In genomic region chr1:51448844-51449454, GRCh38 we compare ENCODE assay signal across 7 cellular contexts.
DNase-seq lines count a peak whose midpoint lies in the region; ATAC-seq, FAIRE-seq and TF ChIP-seq lines count a peak whose summit lies in the region.
"Not testable (repeated sequence)": the region's sequence is repeated elsewhere in the genome, so short reads cannot be mapped to it uniquely, and the experiment has no call there.

No MANE protein-coding gene starts in this region.

- H3K9me1 ChIP-seq in IMR-90 (ENCODE audit: insufficient read depth, low read length) = not testable (repeated sequence)

- H3K4me2 ChIP-seq in A549; IMR-90 (ENCODE audit: low read depth, low read length); HepG2 (ENCODE audit: low read depth, low read length): not testable (repeated sequence)

- H3K9me3 Mint-ChIP-seq in activated T-helper 17 cell treated with anti-CD3 and anti-CD28 coated beads, Interleukin-2, amount 50 U/mL, for 72 hours; endothelial cell (ENCODE audit: unreplicated experiment); stimulated activated effector memory CD8-positive, alpha-beta T cell treated with anti-CD3 and anti-CD28 coated beads, Interleukin-12 subunit alpha, Interleukin-12 subunit beta, amount 100 ng/mL, for 72 hours: not testable (repeated sequence)

- not testable (repeated sequence) for H4K8ac ChIP-seq in IMR-90 (ENCODE audit: low read depth in 2 of 2, low read length in 2 of 2)

- H2AFZ ChIP-seq in IMR-90 (replicated peaks; ENCODE audit: low read length, poor library complexity); HepG2 (ENCODE audit: low read length): not testable (repeated sequence)

- DNase-seq in A549 (ENCODE audit: low read depth in 1 of 2, low spot score in 1 of 2); IMR-90; endothelial cell (ENCODE audit: low spot score); HepG2 (ENCODE audit: low spot score); stimulated activated effector memory CD8-positive, alpha-beta T cell treated with anti-CD3 and anti-CD28 coated beads, Interleukin-12 subunit alpha, Interleukin-12 subunit beta, amount 100 ng/mL, for 72 hours (ENCODE audit: low spot score in 2 of 2): not testable (repeated sequence)
- DNase-seq in OCI-M1 (lab: John Stamatoyannopoulos, UW) = peak; percentile 67

- not testable (repeated sequence) for H3K4me1 Mint-ChIP-seq in activated T-helper 17 cell treated with anti-CD3 and anti-CD28 coated beads, Interleukin-2, amount 50 U/mL, for 72 hours
- H3K4me1 Mint-ChIP-seq in endothelial cell (ENCODE audit: unreplicated experiment) = peaks cover 29% of the 10 kb centered on the region
- H3K4me1 Mint-ChIP-seq in stimulated activated effector memory CD8-positive, alpha-beta T cell treated with anti-CD3 and anti-CD28 coated beads, Interleukin-12 subunit alpha, Interleukin-12 subunit beta, amount 100 ng/mL, for 72 hours = peaks cover 22% of the 10 kb centered on the region

- dilution Hi-C loops in IMR-90 (cut with HindIII; ENCODE audit: low sequenced_read_pairs, unreplicated experiment) = not testable (repeated sequence)

- H2AK5ac ChIP-seq in IMR-90 (ENCODE audit: low read depth, low read length) = not testable (repeated sequence)

- not testable (repeated sequence) for BruUV-seq in IMR-90 (replicated peaks; lab: Mats Ljungman, UMichigan); HepG2 (replicated peaks; lab: Mats Ljungman, UMichigan)

- not testable (repeated sequence) for H3K56ac ChIP-seq in IMR-90 (ENCODE audit: extremely low read depth, insufficient read depth, low read length)

- POLR2A ChIA-PET in A549 (lab: Yijun Ruan, JAX); IMR-90 (lab: Charles Lee; ENCODE audit: unreplicated experiment); HepG2 (lab: Yijun Ruan, JAX): not testable (repeated sequence)

- H3K4me1 ChIP-seq in A549; IMR-90 (ENCODE audit: control insufficient read depth, insufficient read depth, low read length); HepG2 (ENCODE audit: insufficient read depth, low read length): not testable (repeated sequence)

- WGBS in A549 (ENCODE audit: missing lambda C conversion rate) = 72% methylated on average over 1 of the region's 1 CpG
- no CpG with 5 or more reads among the region's 1 CpG for WGBS in IMR-90 (ENCODE audit: extremely low coverage in 2 of 2, insufficient read length in 1 of 2), 2 experiments
- WGBS in HepG2 (ENCODE audit: low lambda C conversion rate) = 95% methylated on average over 1 of the region's 1 CpG

- H2BK20ac ChIP-seq in IMR-90 (ENCODE audit: low read depth, low read length) = not testable (repeated sequence)

- H3K79me1 ChIP-seq in IMR-90 (ENCODE audit: low read depth in 1 of 2, low read length in 2 of 2) = not testable (repeated sequence)

- H3K79me2 ChIP-seq in HepG2 (ENCODE audit: insufficient read depth, low read length) = not testable (repeated sequence)

- not testable (repeated sequence) for H3K4ac ChIP-seq in IMR-90 (ENCODE audit: low read depth, low read length)

- H2BK5ac ChIP-seq in IMR-90 (ENCODE audit: low read depth, low read length, poor library complexity, severe bottlenecking) = not testable (repeated sequence)

- H4K91ac ChIP-seq in IMR-90 (ENCODE audit: insufficient read depth, low read depth, low read length) = not testable (repeated sequence)

- not testable (repeated sequence) for H4K5ac ChIP-seq in IMR-90 (ENCODE audit: low read depth, low read length)

- not testable (repeated sequence) for H2AK9ac ChIP-seq in IMR-90 (replicated peaks; ENCODE audit: low read depth, low read length, poor library complexity)

- H3K27ac ChIP-seq in A549; IMR-90 (ENCODE audit: insufficient read depth, low read length); HepG2 (ENCODE audit: extremely low read length, insufficient read depth, low read length): not testable (repeated sequence)

- not testable (repeated sequence) for H3K9me3 ChIP-seq in A549; IMR-90 (ENCODE audit: control insufficient read depth, insufficient read depth, low read length); HepG2 (ENCODE audit: low read length)

- H3K23ac ChIP-seq in IMR-90 (ENCODE audit: low read depth, low read length) = not testable (repeated sequence)

- not testable (repeated sequence) for H3K14ac ChIP-seq in IMR-90 (replicated peaks; ENCODE audit: low read depth, low read length)

- not testable (repeated sequence) for TF ChIP-seq POLR2A in A549 (IDR thresholded peaks at IDR 0.05; ENCODE audit: low read length); IMR-90 (IDR thresholded peaks at IDR 0.05; ENCODE audit: low read depth, low read length); HepG2 (IDR thresholded peaks at IDR 0.05; ENCODE audit: insufficient read depth in 1 of 2, low read depth in 2 of 2, low read length in 2 of 2)

- TF ChIP-seq RAD21 in A549 (conservative IDR thresholded peaks at IDR 0.05 in 1 of 2, IDR thresholded peaks at IDR 0.05 in 1 of 2); IMR-90 (IDR thresholded peaks at IDR 0.05; ENCODE audit: low read length); HepG2 (CRISPR knock-in tag; IDR thresholded peaks at IDR 0.05): not testable (repeated sequence)

- not testable (repeated sequence) for H4K20me1 ChIP-seq in IMR-90 (ENCODE audit: insufficient read depth, low read length); HepG2 (ENCODE audit: insufficient read depth, low read length)

- H3K27me3 ChIP-seq in IMR-90 (ENCODE audit: control insufficient read depth, insufficient read depth, low read length); HepG2 (ENCODE audit: control insufficient read depth in 1 of 2, insufficient read depth in 2 of 2, low read length in 2 of 2): not testable (repeated sequence)

- H3K18ac ChIP-seq in IMR-90 (ENCODE audit: low read depth, low read length) = not testable (repeated sequence)

- H2BK120ac ChIP-seq in IMR-90 (ENCODE audit: low read depth, low read length) = not testable (repeated sequence)

- not testable (repeated sequence) for H2BK15ac ChIP-seq in IMR-90 (ENCODE audit: low read depth, low read length)

- peaks cover 74% of the 10 kb centered on the region for H3K36me3 Mint-ChIP-seq in activated T-helper 17 cell treated with anti-CD3 and anti-CD28 coated beads, Interleukin-2, amount 50 U/mL, for 72 hours (ENCODE audit: low read depth)
- peaks cover 22% of the 10 kb centered on the region for H3K36me3 Mint-ChIP-seq in endothelial cell (ENCODE audit: low read depth, unreplicated experiment)
- peaks cover 70% of the 10 kb centered on the region for H3K36me3 Mint-ChIP-seq in stimulated activated effector memory CD8-positive, alpha-beta T cell treated with anti-CD3 and anti-CD28 coated beads, Interleukin-12 subunit alpha, Interleukin-12 subunit beta, amount 100 ng/mL, for 72 hours

- CTCF ChIA-PET in A549 (lab: Yijun Ruan, JAX) = interaction anchor here (0.6 kb wide), 1 partner anchor 13 kb away, joined by 3 read pairs; no protein-coding TSS in a partner anchor
- CTCF ChIA-PET in IMR-90 (lab: Yijun Ruan, JAX); HepG2 (lab: Yijun Ruan, JAX; ENCODE audit: low intra/inter-chr PET ratio, low total read pairs): not testable (repeated sequence)

- FAIRE-seq in A549 (lab: Jason Lieb, UNC); HepG2 (lab: Jason Lieb, UNC): not testable (repeated sequence)

- H3K4me3 ChIP-seq in A549; IMR-90 (ENCODE audit: insufficient read depth, low read depth, low read length); HepG2 (replicated peaks in 1 of 3; ENCODE audit: insufficient read depth in 1 of 3, low read depth in 2 of 3, low read length in 3 of 3): not testable (repeated sequence)

- TF ChIP-seq EP300 in A549 (IDR thresholded peaks at IDR 0.05); HepG2 (IDR thresholded peaks at IDR 0.05; ENCODE audit: low read depth in 2 of 2, low read length in 2 of 2); HepG2 (CRISPR knock-in tag; IDR thresholded peaks at IDR 0.05; ENCODE audit: borderline replicate concordance): not testable (repeated sequence)

- H3K4me3 Mint-ChIP-seq in activated T-helper 17 cell treated with anti-CD3 and anti-CD28 coated beads, Interleukin-2, amount 50 U/mL, for 72 hours; stimulated activated effector memory CD8-positive, alpha-beta T cell treated with anti-CD3 and anti-CD28 coated beads, Interleukin-12 subunit alpha, Interleukin-12 subunit beta, amount 100 ng/mL, for 72 hours: not testable (repeated sequence)
- peak overlapping the region; percentile 64 for H3K4me3 Mint-ChIP-seq in endothelial cell (ENCODE audit: unreplicated experiment)

- in situ Hi-C loops in IMR-90 (cut with MboI; ENCODE audit: low sequenced_read_pairs); HepG2 (cut with HindIII; ENCODE audit: extremely low pct_ligation_motif_present, low pct_unique_long_range_greater_than_20kb): not testable (repeated sequence)

- not testable (repeated sequence) for TF ChIP-seq CTCF in A549 (IDR thresholded peaks at IDR 0.05); IMR-90 (conservative IDR thresholded peaks at IDR 0.05; ENCODE audit: low read depth, low read length); endothelial cell (IDR thresholded peaks at IDR 0.05; ENCODE audit: unreplicated experiment); HepG2 (CRISPR knock-in tag; IDR thresholded peaks at IDR 0.05)

- H3K36me3 ChIP-seq in IMR-90 (ENCODE audit: control insufficient read depth, insufficient read depth, low read length) = not testable (repeated sequence)
- H3K36me3 ChIP-seq in HepG2 (replicated peaks in 1 of 2; ENCODE audit: control insufficient read depth in 1 of 2, insufficient read depth in 2 of 2, low read length in 2 of 2) = peaks cover 3 to 19% of the 10 kb centered on the region in 2 experiments; a peak in 3 of 5 replicates

- intact Hi-C loops in IMR-90 (cut with micrococcal nuclease); HepG2 (cut with micrococcal nuclease; ENCODE audit: unreplicated experiment): not testable (repeated sequence)

- H3K27ac Mint-ChIP-seq in activated T-helper 17 cell treated with anti-CD3 and anti-CD28 coated beads, Interleukin-2, amount 50 U/mL, for 72 hours = peak overlapping the region; percentile 29
- peak overlapping the region; percentile 42 for H3K27ac Mint-ChIP-seq in endothelial cell (ENCODE audit: unreplicated experiment)
- H3K27ac Mint-ChIP-seq in stimulated activated effector memory CD8-positive, alpha-beta T cell treated with anti-CD3 and anti-CD28 coated beads, Interleukin-12 subunit alpha, Interleukin-12 subunit beta, amount 100 ng/mL, for 72 hours = peak overlapping the region; percentile 11

- not testable (repeated sequence) for H3K27me3 Mint-ChIP-seq in activated T-helper 17 cell treated with anti-CD3 and anti-CD28 coated beads, Interleukin-2, amount 50 U/mL, for 72 hours; endothelial cell (ENCODE audit: unreplicated experiment)

- H3K9ac ChIP-seq in IMR-90 (ENCODE audit: low read depth, low read length); HepG2 (ENCODE audit: insufficient read depth, low read depth, low read length): not testable (repeated sequence)

- not testable (repeated sequence) for ATAC-seq in A549; IMR-90 (ENCODE audit: low read depth); activated T-helper 17 cell treated with anti-CD3 and anti-CD28 coated beads, Interleukin-2, amount 50 U/mL, for 72 hours (replicated peaks); HepG2; stimulated activated effector memory CD8-positive, alpha-beta T cell treated with anti-CD3 and anti-CD28 coated beads, Interleukin-12 subunit alpha, Interleukin-12 subunit beta, amount 100 ng/mL, for 72 hours
